In genomic region chr10:54947605-54948004, GRCh38 we compare ENCODE assay signal across 4 cellular contexts.
TF ChIP-seq lines count a peak whose summit lies in the region.

No MANE protein-coding gene starts in this region.

TF ChIP-seq in HepG2, 621 proteins besides CTCF, POLR2A, EP300 and RAD21:
- peak; percentile 10 to 59; a peak in 2 of 4 replicates for TF ChIP-seq MAFK (conservative IDR thresholded peaks at IDR 0.05 in 1 of 2, IDR thresholded peaks at IDR 0.05 in 1 of 2; ENCODE audit: low read length in 2 of 2)
- 0 out of 2 replicates have a peak, but pooled peaks have one; percentile 22 for TF ChIP-seq MAFF (IDR thresholded peaks at IDR 0.05; ENCODE audit: low read depth, low read length)
- no peak for TF ChIP-seq MAX (IDR thresholded peaks at IDR 0.05)
- TF ChIP-seq ZNF879 (CRISPR knock-in tag; IDR thresholded peaks at IDR 0.05): no peak

TF ChIP-seq in A549, 52 proteins besides CTCF, POLR2A, EP300 and RAD21:
- TF ChIP-seq RARB (CRISPR knock-in tag; IDR thresholded peaks at IDR 0.05) (no peak), MAFK (IDR thresholded peaks at IDR 0.05; ENCODE audit: partially characterized antibody) (peak; percentile 50)
- TF ChIP-seq, protein P1, sequence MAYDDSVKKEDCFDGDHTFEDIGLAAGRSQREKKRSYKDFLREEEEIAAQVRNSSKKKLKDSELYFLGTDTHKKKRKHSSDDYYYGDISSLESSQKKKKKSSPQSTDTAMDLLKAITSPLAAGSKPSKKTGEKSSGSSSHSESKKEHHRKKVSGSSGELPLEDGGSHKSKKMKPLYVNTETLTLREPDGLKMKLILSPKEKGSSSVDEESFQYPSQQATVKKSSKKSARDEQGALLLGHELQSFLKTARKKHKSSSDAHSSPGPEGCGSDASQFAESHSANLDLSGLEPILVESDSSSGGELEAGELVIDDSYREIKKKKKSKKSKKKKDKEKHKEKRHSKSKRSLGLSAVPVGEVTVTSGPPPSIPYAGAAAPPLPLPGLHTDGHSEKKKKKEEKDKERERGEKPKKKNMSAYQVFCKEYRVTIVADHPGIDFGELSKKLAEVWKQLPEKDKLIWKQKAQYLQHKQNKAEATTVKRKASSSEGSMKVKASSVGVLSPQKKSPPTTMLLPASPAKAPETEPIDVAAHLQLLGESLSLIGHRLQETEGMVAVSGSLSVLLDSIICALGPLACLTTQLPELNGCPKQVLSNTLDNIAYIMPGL (CRISPR knock-in tag; IDR thresholded peaks at IDR 0.05; ENCODE audit: borderline replicate concordance): no peak

TF ChIP-seq in IMR-90, 13 proteins besides CTCF, POLR2A, EP300 and RAD21:
- no peak for TF ChIP-seq MXI1 (IDR thresholded peaks at IDR 0.05; ENCODE audit: borderline replicate concordance, low read depth, low read length)
- no peak for TF ChIP-seq MAZ (IDR thresholded peaks at IDR 0.05; ENCODE audit: borderline replicate concordance, low read depth, low read length)
- no peak for TF ChIP-seq BHLHE40 (IDR thresholded peaks at IDR 0.05; ENCODE audit: low read depth, low read length)
- peak; percentile 39 for TF ChIP-seq MAFK (IDR thresholded peaks at IDR 0.05; ENCODE audit: low read depth, low read length)
- TF ChIP-seq NFE2L2 (IDR thresholded peaks at IDR 0.05; ENCODE audit: low read depth, low read length): no peak
- TF ChIP-seq, protein P2, sequence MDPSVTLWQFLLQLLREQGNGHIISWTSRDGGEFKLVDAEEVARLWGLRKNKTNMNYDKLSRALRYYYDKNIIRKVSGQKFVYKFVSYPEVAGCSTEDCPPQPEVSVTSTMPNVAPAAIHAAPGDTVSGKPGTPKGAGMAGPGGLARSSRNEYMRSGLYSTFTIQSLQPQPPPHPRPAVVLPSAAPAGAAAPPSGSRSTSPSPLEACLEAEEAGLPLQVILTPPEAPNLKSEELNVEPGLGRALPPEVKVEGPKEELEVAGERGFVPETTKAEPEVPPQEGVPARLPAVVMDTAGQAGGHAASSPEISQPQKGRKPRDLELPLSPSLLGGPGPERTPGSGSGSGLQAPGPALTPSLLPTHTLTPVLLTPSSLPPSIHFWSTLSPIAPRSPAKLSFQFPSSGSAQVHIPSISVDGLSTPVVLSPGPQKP (IDR thresholded peaks at IDR 0.05; ENCODE audit: borderline replicate concordance, low read depth, low read length): no peak

TF ChIP-seq in K562, 482 proteins besides CTCF, POLR2A, EP300 and RAD21:
- TF ChIP-seq BCLAF1 (IDR thresholded peaks at IDR 0.05; ENCODE audit: borderline replicate concordance in 1 of 2, control insufficient read depth in 1 of 2, low read depth in 2 of 2, low read length in 1 of 2): no peak
- peak; percentile 16; the same call in 1 of the 2 replicates for TF ChIP-seq MAFG (tag; conservative IDR thresholded peaks at IDR 0.05)
- TF ChIP-seq ZNF316 (IDR thresholded peaks at IDR 0.05): peak; percentile 63
- no peak for TF ChIP-seq KAT2B (IDR thresholded peaks at IDR 0.05; ENCODE audit: low read depth, low read length)
- TF ChIP-seq FOS (IDR thresholded peaks at IDR 0.05; ENCODE audit: extremely low read depth, insufficient read length): no peak
- TF ChIP-seq KLF13 (tag; IDR thresholded peaks at IDR 0.05; ENCODE audit: borderline replicate concordance, low read depth): no peak
- TF ChIP-seq BHLHE40 (IDR thresholded peaks at IDR 0.05; ENCODE audit: low read length): no peak
- TF ChIP-seq ZNF24 (IDR thresholded peaks at IDR 0.05): no peak
- no peak for TF ChIP-seq TARDBP (IDR thresholded peaks at IDR 0.05)
- no peak for TF ChIP-seq IFI16 (CRISPR knock-in tag; IDR thresholded peaks at IDR 0.05)
- peak; percentile 23; the same call in 1 of the 2 replicates for TF ChIP-seq MAFF (IDR thresholded peaks at IDR 0.05; ENCODE audit: low read length)
